In the genomic region with DNA sequence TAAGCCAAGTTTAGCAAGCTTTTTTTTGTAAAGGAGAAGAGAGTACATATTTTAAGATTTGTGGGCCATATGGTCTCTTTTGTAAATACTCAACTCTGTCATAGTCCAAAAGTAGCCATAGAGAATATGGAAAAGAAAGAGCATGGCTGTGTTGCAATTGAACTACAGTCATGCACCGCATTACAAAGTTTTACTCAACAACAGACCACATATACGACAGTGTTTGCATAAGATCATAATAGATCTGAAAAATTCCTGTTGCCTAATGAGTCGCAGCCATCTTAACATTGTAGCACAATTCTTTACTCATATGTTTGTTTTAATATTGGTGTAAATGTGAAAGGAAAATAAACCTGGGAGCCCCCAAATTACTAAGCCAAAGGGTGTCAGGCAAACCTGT, we compare ENCODE assay signal across 19 cellular contexts.
DNase-seq lines count a peak whose midpoint lies in the region; ATAC-seq, FAIRE-seq and TF ChIP-seq lines count a peak whose summit lies in the region.
"Had no signal": no experiment of that assay in that cellular context is flagged by ENCODE, and none has a peak within 500 bp of the region (broad histone marks: within the 10 kb centered on the region; RNA-seq: fewer than 3 reads in every experiment).

No MANE protein-coding gene starts in this region.

- TF ChIP-seq RAD21 in HepG2 (CRISPR knock-in tag; IDR thresholded peaks at IDR 0.05) = no peak

- in situ Hi-C loops in HepG2 (cut with HindIII; ENCODE audit: extremely low pct_ligation_motif_present, low pct_unique_long_range_greater_than_20kb) (no loop called here), astrocyte of the cerebellum (cut with HindIII; ENCODE audit: low sequenced_read_pairs) (no loop called here), GM23248 (cut with MboI) (no loop called here)

- H2AFZ ChIP-seq in HepG2 (ENCODE audit: low read length) = no peak overlapping the region
- H2AFZ ChIP-seq in GM23248 = no peak overlapping the region
- H2AFZ ChIP-seq: GM23338 had no signal

- no peaks in the 10 kb centered on the region for H3K9me3 ChIP-seq in HepG2 (ENCODE audit: low read length)
- no peaks in the 10 kb centered on the region for H3K9me3 ChIP-seq in right lobe of liver
- H3K9me3 ChIP-seq in GM23248 (ENCODE audit: low read depth) = no peaks in the 10 kb centered on the region
- H3K9me3 ChIP-seq: SK-N-SH, thoracic aorta had no signal

- DNase-seq in HepG2 (ENCODE audit: low spot score) (peak; percentile 16), right lobe of liver (no peak), astrocyte of the cerebellum (ENCODE audit: low read depth) (peak; percentile 74), foreskin fibroblast (peak; percentile 81 to 87), GM23248 (no peak), foreskin melanocyte (no peak)
- no peak for DNase-seq in stimulated activated CD8-positive, alpha-beta memory T cell treated with anti-CD3 and anti-CD28 coated beads, Interleukin-4, amount 100 ng/mL, for 48 hours
- DNase-seq in activated CD4-positive, CD25-positive, alpha-beta regulatory T cell treated with anti-CD3 and anti-CD28 coated beads, Interleukin-2, amount 50 U/mL, for 72 hours = no peak
- DNase-seq: ACHN; activated naive CD8-positive, alpha-beta T cell treated with anti-CD3 and anti-CD28 coated beads for 36 hours; activated T-cell treated with anti-CD3 and anti-CD28 coated beads, Interleukin-2, amount 50 U/mL, for 4 hours; cerebellar nuclear complex; NCI-H1048; SK-N-SH had no signal

- peaks cover 6% of the 10 kb centered on the region; the same call in 1 of the 2 replicates for H3K4me1 ChIP-seq in HepG2 (ENCODE audit: insufficient read depth, low read length)
- peaks cover 0 to 13% (median 4%) of the 10 kb centered on the region in 4 donors for H3K4me1 ChIP-seq in right lobe of liver
- no peaks in the 10 kb centered on the region for H3K4me1 ChIP-seq in GM23248 (ENCODE audit: insufficient read depth)

- POLR2A ChIA-PET in HepG2 (lab: Yijun Ruan, JAX) = no interaction called here

- TF ChIP-seq CTCF in HepG2 (CRISPR knock-in tag; IDR thresholded peaks at IDR 0.05) = no peak
- no peak for TF ChIP-seq CTCF in right lobe of liver (IDR thresholded peaks at IDR 0.05)
- TF ChIP-seq CTCF in astrocyte of the cerebellum (IDR thresholded peaks at IDR 0.05; ENCODE audit: low read depth, low read length, missing control alignments) = no peak
- TF ChIP-seq CTCF in foreskin fibroblast (IDR thresholded peaks at IDR 0.05; ENCODE audit: low read depth, low read length) = no peak

- no TSS peak for BruUV-seq in HepG2 (replicated peaks; lab: Mats Ljungman, UMichigan)

- H3F3A ChIP-seq in GM23248 (ENCODE audit: insufficient read depth) = no peaks in the 10 kb centered on the region

- intact Hi-C loops in HepG2 (cut with micrococcal nuclease; ENCODE audit: unreplicated experiment) = no loop called here
- intact Hi-C loops in right lobe of liver (cut with DNase I) = no loop called here

- peak; percentile 41 for ATAC-seq in HepG2
- ATAC-seq in right lobe of liver = no peak
- ATAC-seq: activated T-cell treated with anti-CD3 and anti-CD28 coated beads, Interleukin-2, amount 50 U/mL, for 4 hours; GM23338; natural killer cell treated with Interleukin-12 subunit alpha and Interleukin-12 subunit beta and Interleukin-15 and Interleukin-18, amount 100 ng/mL, for 72 hours had no signal

- H3K4me2 ChIP-seq in HepG2 (ENCODE audit: low read depth, low read length) (no peak overlapping the region), GM23248 (ENCODE audit: unreplicated experiment) (no peak overlapping the region)
- H3K4me2 ChIP-seq: GM23338, SK-N-SH had no signal

- TF ChIP-seq POLR2A in HepG2 (IDR thresholded peaks at IDR 0.05; ENCODE audit: insufficient read depth in 1 of 2, low read depth in 2 of 2, low read length in 2 of 2) (no peak), right lobe of liver (IDR thresholded peaks at IDR 0.05) (no peak)

- CTCF ChIA-PET in HepG2 (lab: Yijun Ruan, JAX; ENCODE audit: low intra/inter-chr PET ratio, low total read pairs) = no interaction called here

- H3K27me3 ChIP-seq in HepG2 (ENCODE audit: control insufficient read depth in 1 of 2, insufficient read depth in 2 of 2, low read length in 2 of 2) (no peaks in the 10 kb centered on the region), right lobe of liver (no peaks in the 10 kb centered on the region), GM23248 (replicated peaks; ENCODE audit: insufficient read depth) (no peaks in the 10 kb centered on the region)

- H3K4me3 ChIP-seq in HepG2 (replicated peaks in 1 of 3; ENCODE audit: insufficient read depth in 1 of 3, low read depth in 2 of 3, low read length in 3 of 3) (no peak overlapping the region), right lobe of liver (no peak overlapping the region), astrocyte of the cerebellum (ENCODE audit: low read depth, low read length) (no peak overlapping the region), foreskin fibroblast (ENCODE audit: low read depth in 1 of 2, low read length in 2 of 2) (no peak overlapping the region), GM23248 (no peak overlapping the region)
- H3K4me3 ChIP-seq: GM23338, thoracic aorta had no signal

- H3K27ac ChIP-seq in HepG2 (ENCODE audit: extremely low read length, insufficient read depth, low read length) (no peak overlapping the region), right lobe of liver (no peak overlapping the region), GM23248 (no peak overlapping the region)
- H3K27ac ChIP-seq: thoracic aorta had no signal

- 0% methylated on average over 3 of the region's 3 CpGs for WGBS in HepG2 (ENCODE audit: low lambda C conversion rate)
- 34% methylated on average over 3 of the region's 3 CpGs for WGBS in right lobe of liver (ENCODE audit: insufficient coverage, low coverage, low lambda C conversion rate, missing lambda C conversion rate)
- WGBS in GM23248 (ENCODE audit: low coverage in 1 of 2, low lambda C conversion rate in 2 of 2, missing lambda C conversion rate in 2 of 2), 2 experiments = 11 to 15% methylated on average over 3 of the region's 3 CpGs

- no peak overlapping the region for H3K9ac ChIP-seq in HepG2 (ENCODE audit: insufficient read depth, low read depth, low read length)
- H3K9ac ChIP-seq in GM23248 = no peak overlapping the region
- H3K9ac ChIP-seq: SK-N-SH had no signal

- no peak for FAIRE-seq in HepG2 (lab: Jason Lieb, UNC)
- FAIRE-seq: endometrium, TTC549 had no signal

- TF ChIP-seq EP300 in HepG2 (IDR thresholded peaks at IDR 0.05; ENCODE audit: low read depth in 2 of 2, low read length in 2 of 2) (no peak), HepG2 (CRISPR knock-in tag; IDR thresholded peaks at IDR 0.05; ENCODE audit: borderline replicate concordance) (no peak)

- H3K79me2 ChIP-seq in HepG2 (ENCODE audit: insufficient read depth, low read length) (no peaks in the 10 kb centered on the region), GM23248 (ENCODE audit: insufficient read depth) (no peaks in the 10 kb centered on the region)

- H4K20me1 ChIP-seq in HepG2 (ENCODE audit: insufficient read depth, low read length) = no peaks in the 10 kb centered on the region
- no peaks in the 10 kb centered on the region for H4K20me1 ChIP-seq in GM23248 (ENCODE audit: insufficient read depth)

- no peaks in the 10 kb centered on the region for H3K9me2 ChIP-seq in GM23248 (ENCODE audit: insufficient read depth)
- H3K9me2 ChIP-seq: SK-N-SH had no signal

- H3K36me3 ChIP-seq in HepG2 (replicated peaks in 1 of 2; ENCODE audit: control insufficient read depth in 1 of 2, insufficient read depth in 2 of 2, low read length in 2 of 2) = no peaks in the 10 kb centered on the region
- no peaks in the 10 kb centered on the region for H3K36me3 ChIP-seq in right lobe of liver
- H3K36me3 ChIP-seq in GM23248 (ENCODE audit: low read depth) = no peaks in the 10 kb centered on the region
- H3K36me3 ChIP-seq: thoracic aorta had no signal

TF ChIP-seq in HepG2, 621 proteins besides CTCF, POLR2A, EP300 and RAD21:
- no peak for TF ChIP-seq ZNF644 (CRISPR knock-in tag; IDR thresholded peaks at IDR 0.05; ENCODE audit: low read depth)
- no peak for TF ChIP-seq AHR (CRISPR knock-in tag; IDR thresholded peaks at IDR 0.05)
- peak; percentile 60; the same call in 1 of the 2 replicates for TF ChIP-seq CEBPB (IDR thresholded peaks at IDR 0.05; ENCODE audit: borderline replicate concordance, low read depth, low read length)

Comparison
In these comparisons a context has a peak if more than half of its experiments do, and no peak if none do; other contexts are left out.
1. DNase-seq: peak in HepG2 (single experiment), astrocyte of the cerebellum (single experiment) and foreskin fibroblast (2 of 2); none in right lobe of liver (0 of 3), stimulated activated CD8-positive, alpha-beta memory T cell treated with anti-CD3 and anti-CD28 coated beads, Interleukin-4, amount 100 ng/mL, for 48 hours (single experiment), GM23248 (single experiment), foreskin melanocyte (single experiment) and activated CD4-positive, CD25-positive, alpha-beta regulatory T cell treated with anti-CD3 and anti-CD28 coated beads, Interleukin-2, amount 50 U/mL, for 72 hours (single experiment).